ENCODE assay signal across 16 cellular contexts in genomic region chr6:84645563-84646266, GRCh38.
DNase-seq lines count a peak whose midpoint lies in the region; ATAC-seq, FAIRE-seq and TF ChIP-seq lines count a peak whose summit lies in the region.
"Had no signal": no experiment of that assay in that cellular context is flagged by ENCODE, and none has a peak within 500 bp of the region (broad histone marks: within the 10 kb centered on the region; RNA-seq: fewer than 3 reads in every experiment).

No MANE protein-coding gene starts in this region.

- no peak for TF ChIP-seq CTCF in A549 (IDR thresholded peaks at IDR 0.05)

- DNase-seq in A549 (ENCODE audit: low read depth in 1 of 2, low spot score in 1 of 2) (no peak), HT-29 (ENCODE audit: low spot score) (peak; percentile 52), adipocyte (ENCODE audit: low read depth) (peak; percentile 51), fibroblast of the conjunctiva (ENCODE audit: low read depth) (peak; percentile 23), DMS 273 treated with DMSO at 0.1 percent for 48 hours (lab: John Stamatoyannopoulos, UW) (no peak)
- DNase-seq in effector CD8-positive, alpha-beta T cell (lab: John Stamatoyannopoulos, UW): no peak
- DNase-seq in stimulated activated CD8-positive, alpha-beta memory T cell treated with anti-CD3 and anti-CD28 coated beads, Interleukin-4, amount 100 ng/mL, for 48 hours: no peak
- DNase-seq: activated naive CD4-positive, alpha-beta T cell treated with anti-CD3 and anti-CD28 coated beads, Interleukin-2, amount 10 ng/mL, durations not matched to agents 7 days and 5 days; NCI-H345; right lobe of liver; stimulated activated naive CD4-positive, alpha-beta T cell treated with Interleukin-2 at 50 U/mL for 16 hours had no signal

- H3K9ac ChIP-seq in adipocyte (ENCODE audit: low read length): peak overlapping the region; percentile 22

- TF ChIP-seq POLR2A in A549 (IDR thresholded peaks at IDR 0.05; ENCODE audit: low read length): no peak

- WGBS in A549 (ENCODE audit: missing lambda C conversion rate): 25% methylated on average over 4 of the region's 4 CpGs

- H3K27ac ChIP-seq in A549: 0 out of 6 replicates have a peak overlapping the region, but pooled peaks have one; percentile 29 to 43
- H3K27ac ChIP-seq: right lobe of liver, VCaP had no signal

- no peaks in the 10 kb centered on the region for H3K27me3 ChIP-seq in adipocyte (replicated peaks; ENCODE audit: control insufficient read depth, insufficient read depth, low read length)
- H3K27me3 ChIP-seq: right lobe of liver had no signal

- H3K4me3 ChIP-seq in A549: no peak overlapping the region
- H3K4me3 ChIP-seq in adipocyte (ENCODE audit: low read length): peak overlapping the region; percentile 53
- H3K4me3 ChIP-seq: lung, right lobe of liver had no signal

- ATAC-seq in A549: 0 out of 6 replicates have a peak, but pooled peaks of 1 of the 2 experiments have one; percentile 35
- no peak for ATAC-seq in GM21360 (IDR thresholded peaks at IDR 0.05; ENCODE audit: unreplicated experiment)
- ATAC-seq: right lobe of liver had no signal

- POLR2A ChIA-PET in A549 (lab: Yijun Ruan, JAX): no interaction called here

- CTCF ChIA-PET in A549 (lab: Yijun Ruan, JAX): interaction anchor here (1.0 to 1.5 kb wide), 3 partner anchors 78 to 129 kb away, joined by 3 to 4 read pairs (median 3); no protein-coding TSS in a partner anchor

- peaks cover 30% of the 10 kb centered on the region for H3K4me1 ChIP-seq in A549
- peaks cover 32% of the 10 kb centered on the region for H3K4me1 ChIP-seq in adipocyte (ENCODE audit: control insufficient read depth, insufficient read depth, low read length)
- H3K4me1 ChIP-seq: right lobe of liver had no signal

- H3K9me3 ChIP-seq in A549: no peaks in the 10 kb centered on the region
- H3K9me3 ChIP-seq in adipocyte (ENCODE audit: control insufficient read depth, low read length): no peaks in the 10 kb centered on the region
- H3K9me3 ChIP-seq: right lobe of liver had no signal

- no peak for FAIRE-seq in A549 (lab: Jason Lieb, UNC)
- FAIRE-seq: A204.1, H1 had no signal

- TF ChIP-seq EP300 in A549 (IDR thresholded peaks at IDR 0.05): no peak

- no peaks in the 10 kb centered on the region for H3K36me3 ChIP-seq in adipocyte (ENCODE audit: control insufficient read depth, insufficient read depth, low read length, severe bottlenecking)
- H3K36me3 ChIP-seq: right lobe of liver had no signal

- peak overlapping the region; percentile 47 for H3K4me2 ChIP-seq in A549

- no peak for TF ChIP-seq RAD21 in A549 (conservative IDR thresholded peaks at IDR 0.05 in 1 of 2, IDR thresholded peaks at IDR 0.05 in 1 of 2)

TF ChIP-seq in A549, 52 proteins besides CTCF, POLR2A, EP300 and RAD21:
- no peak for TF ChIP-seq MAZ (IDR thresholded peaks at IDR 0.05; ENCODE audit: borderline replicate concordance, low read depth, low read length)
- TF ChIP-seq FOSL2 (IDR thresholded peaks at IDR 0.05): no peak
- TF ChIP-seq FOSL2 (CRISPR knock-in tag; IDR thresholded peaks at IDR 0.05): peak; percentile 46; the same call in 1 of the 2 replicates
TF ChIP-seq in A549: peak in this region for 1.

Comparison
In these comparisons a context has a peak if more than half of its experiments do, and no peak if none do; other contexts are left out.
1. DNase-seq: peak in HT-29 (single experiment), adipocyte (single experiment) and fibroblast of the conjunctiva (single experiment); none in A549 (0 of 2), effector CD8-positive, alpha-beta T cell (single experiment), DMS 273 treated with DMSO at 0.1 percent for 48 hours (single experiment) and stimulated activated CD8-positive, alpha-beta memory T cell treated with anti-CD3 and anti-CD28 coated beads, Interleukin-4, amount 100 ng/mL, for 48 hours (single experiment).